Comparison of ENCODE assay signal across 1 cellular context in genomic region chr2:101759162-101759561, GRCh38.
TF ChIP-seq lines count a peak whose summit lies in the region.

No MANE protein-coding gene starts in this region.

TF ChIP-seq in GM23338, 12 proteins besides CTCF, POLR2A, EP300 and RAD21 (continued from another document):
- TF ChIP-seq ZNF462 (CRISPR knock-in tag; IDR thresholded peaks at IDR 0.05) (no peak), JUNB (IDR thresholded peaks at IDR 0.05; ENCODE audit: unreplicated experiment) (no peak), EZH2 (IDR thresholded peaks at IDR 0.05; ENCODE audit: low read depth, unreplicated experiment) (no peak), EZH2phosphoT487 (IDR thresholded peaks at IDR 0.05; ENCODE audit: unreplicated experiment) (no peak), ZNF114 (CRISPR knock-in tag; IDR thresholded peaks at IDR 0.05) (no peak), NANOG (IDR thresholded peaks at IDR 0.05; ENCODE audit: borderline replicate concordance) (no peak), STAT1 (IDR thresholded peaks at IDR 0.05; ENCODE audit: unreplicated experiment) (no peak), ETS1 (IDR thresholded peaks at IDR 0.05) (no peak)
